In genomic region chr4:165308606-165309005, GRCh38 we compare ENCODE assay signal across 1 cellular context.
TF ChIP-seq lines count a peak whose summit lies in the region.

No MANE protein-coding gene starts in this region.

TF ChIP-seq in IMR-90, 13 proteins besides CTCF, POLR2A, EP300 and RAD21 (continued from another document):
- TF ChIP-seq RFX5 (IDR thresholded peaks at IDR 0.05; ENCODE audit: low read depth, low read length) (no peak), NFE2L2 (IDR thresholded peaks at IDR 0.05; ENCODE audit: low read depth, low read length) (no peak), MAFK (IDR thresholded peaks at IDR 0.05; ENCODE audit: low read depth, low read length) (no peak), CEBPB (IDR thresholded peaks at IDR 0.05; ENCODE audit: low read depth, low read length) (no peak), CHD1 (IDR thresholded peaks at IDR 0.05; ENCODE audit: low read depth, low read length) (no peak), RCOR1 (IDR thresholded peaks at IDR 0.05; ENCODE audit: insufficient replicate concordance, low read length) (no peak), SMC3 (IDR thresholded peaks at IDR 0.05; ENCODE audit: low read depth, low read length) (no peak)
